9 cellular contexts compared by ENCODE assay signal in genomic region chr11:720017-720641, GRCh38. TPM values are rescaled to one million over a fixed set of nuclear protein-coding genes. Genes with fewer than 3 reads are reported as not detected.
A peak's percentile ranks its signal among the peaks of the same experiment; 100 is the strongest.
DNase-seq lines count a peak whose midpoint lies in the region; ATAC-seq and TF ChIP-seq lines count a peak whose summit lies in the region.
"Had no signal": no experiment of that assay in that cellular context is flagged by ENCODE, and none has a peak within 500 bp of the region (broad histone marks: within the 10 kb centered on the region; RNA-seq: fewer than 3 reads in every experiment).

No MANE protein-coding gene starts in this region.

- H3K27me3 ChIP-seq in osteoblast (ENCODE audit: insufficient read depth, low read length), result peaks cover 6% of the 10 kb centered on the region

- TF ChIP-seq CTCF in osteoblast (IDR thresholded peaks at IDR 0.05; ENCODE audit: extremely low read depth, low read depth, low read length), result no peak

- H3K27me3 Mint-ChIP-seq in T-helper 1 cell treated with Interleukin-12 subunit alpha and Interleukin-12 subunit beta and Interleukin-4 antibody, amounts not matched to agents 30 μg/mL and 1 μg/mL, for 36 hours (ENCODE audit: low read depth), result peaks cover 32% of the 10 kb centered on the region
- H3K27me3 Mint-ChIP-seq in IgD-negative memory B cell, result peaks cover 15% of the 10 kb centered on the region

- no peak overlapping the region for H3K4me2 ChIP-seq in osteoblast (ENCODE audit: insufficient read depth, low read length)

- H3K4me1 Mint-ChIP-seq in T-helper 1 cell treated with Interleukin-12 subunit alpha and Interleukin-12 subunit beta and Interleukin-4 antibody, amounts not matched to agents 30 μg/mL and 1 μg/mL, for 36 hours (ENCODE audit: low read depth), result peaks cover 7% of the 10 kb centered on the region
- H3K4me1 Mint-ChIP-seq in IgD-negative memory B cell, result peaks cover 7 to 12% (median 8%) of the 10 kb centered on the region in 3 donors

- DNase-seq in T-helper 1 cell (no peak), osteoblast (ENCODE audit: insufficient read length, low spot score, missing footprints) (peak; percentile 68), anterior cingulate cortex (lab: John Stamatoyannopoulos, UW) (no peak)
- DNase-seq: SIG-M5 had no signal

- H4K20me1 ChIP-seq in osteoblast (ENCODE audit: insufficient read depth, low read length), result no peaks in the 10 kb centered on the region

- no peaks in the 10 kb centered on the region for H3K79me2 ChIP-seq in osteoblast (ENCODE audit: insufficient read depth, low read length)

- no peaks in the 10 kb centered on the region for H3K36me3 ChIP-seq in osteoblast (ENCODE audit: insufficient read depth, low read length)

- H3K4me3 Mint-ChIP-seq in T-helper 1 cell treated with Interleukin-12 subunit alpha and Interleukin-12 subunit beta and Interleukin-4 antibody, amounts not matched to agents 30 μg/mL and 1 μg/mL, for 36 hours, result peak overlapping the region; percentile 34
- H3K4me3 Mint-ChIP-seq in IgD-negative memory B cell, result peak overlapping the region; percentile 46 to 69 (median 57)

- ATAC-seq in esophagus mucosa, result peak; percentile 1
- ATAC-seq in GM21515 (IDR thresholded peaks at IDR 0.05; ENCODE audit: unreplicated experiment), result no peak
- no peak for ATAC-seq in GM18519 (IDR thresholded peaks at IDR 0.05; ENCODE audit: low FRiP score, unreplicated experiment)

- H3K27ac ChIP-seq in osteoblast (ENCODE audit: low read depth, low read length), result no peak overlapping the region

- H3K4me3 ChIP-seq in osteoblast (ENCODE audit: insufficient read depth, low read length), result no peak overlapping the region

- no peak overlapping the region for H3K27ac Mint-ChIP-seq in T-helper 1 cell treated with Interleukin-12 subunit alpha and Interleukin-12 subunit beta and Interleukin-4 antibody, amounts not matched to agents 30 μg/mL and 1 μg/mL, for 36 hours
- no peak overlapping the region for H3K27ac Mint-ChIP-seq in IgD-negative memory B cell

- no peak overlapping the region for H2AFZ ChIP-seq in osteoblast (ENCODE audit: low read length)

- H3K9me3 Mint-ChIP-seq in T-helper 1 cell treated with Interleukin-12 subunit alpha and Interleukin-12 subunit beta and Interleukin-4 antibody, amounts not matched to agents 30 μg/mL and 1 μg/mL, for 36 hours, result peaks cover 3% of the 10 kb centered on the region
- H3K9me3 Mint-ChIP-seq in IgD-negative memory B cell, result peaks cover 0 to 5% (median 3%) of the 10 kb centered on the region in 3 donors

- H3K4me1 ChIP-seq in osteoblast (ENCODE audit: insufficient read depth, low read length), result no peaks in the 10 kb centered on the region

- no peaks in the 10 kb centered on the region for H3K9me3 ChIP-seq in osteoblast (ENCODE audit: low read depth, low read length)

- H3K36me3 Mint-ChIP-seq in T-helper 1 cell treated with Interleukin-12 subunit alpha and Interleukin-12 subunit beta and Interleukin-4 antibody, amounts not matched to agents 30 μg/mL and 1 μg/mL, for 36 hours (ENCODE audit: low read depth), result no peaks in the 10 kb centered on the region
- H3K36me3 Mint-ChIP-seq in IgD-negative memory B cell, result no peaks in the 10 kb centered on the region

RNA-seq across cellular contexts. Expression of gene EPS8L2, which starts 14.1 kb away (rescaled TPM):
- polyA plus RNA-seq in IgD-negative memory B cell, result 17.3 TPM
- total RNA-seq in esophagus mucosa, result 259 TPM
- total RNA-seq in osteoblast, result 29.7 and 30.1 TPM in 2 replicates

RNA-seq across cellular contexts. Expression of gene TMEM80, which starts 24.5 kb away (rescaled TPM):
- polyA plus RNA-seq in IgD-negative memory B cell, result 35.6 TPM
- 15.7 TPM for total RNA-seq in esophagus mucosa
- total RNA-seq in osteoblast, result 17.4 and 21.2 TPM in 2 replicates

RNA-seq across cellular contexts. Expression of gene DEAF1, which starts 25.1 kb away (rescaled TPM):
- 25.6 TPM for polyA plus RNA-seq in IgD-negative memory B cell
- total RNA-seq in esophagus mucosa (23.8 TPM), osteoblast (38.0 and 44.2 TPM in 2 replicates)

RNA-seq across cellular contexts. Expression of gene TALDO1, which starts 27.1 kb away (rescaled TPM):
- 246 TPM for polyA plus RNA-seq in IgD-negative memory B cell
- total RNA-seq in esophagus mucosa, result 263 TPM
- 204 TPM in 2 replicates for total RNA-seq in osteoblast

RNA-seq across cellular contexts. Expression of gene GATD1, which starts 57.2 kb away (rescaled TPM):
- polyA plus RNA-seq in IgD-negative memory B cell, result 30.7 TPM
- 38.4 TPM for total RNA-seq in esophagus mucosa
- 31.5 and 37.3 TPM in 2 replicates for total RNA-seq in osteoblast
